ENCODE assay signal across 29 cellular contexts in the genomic region with DNA sequence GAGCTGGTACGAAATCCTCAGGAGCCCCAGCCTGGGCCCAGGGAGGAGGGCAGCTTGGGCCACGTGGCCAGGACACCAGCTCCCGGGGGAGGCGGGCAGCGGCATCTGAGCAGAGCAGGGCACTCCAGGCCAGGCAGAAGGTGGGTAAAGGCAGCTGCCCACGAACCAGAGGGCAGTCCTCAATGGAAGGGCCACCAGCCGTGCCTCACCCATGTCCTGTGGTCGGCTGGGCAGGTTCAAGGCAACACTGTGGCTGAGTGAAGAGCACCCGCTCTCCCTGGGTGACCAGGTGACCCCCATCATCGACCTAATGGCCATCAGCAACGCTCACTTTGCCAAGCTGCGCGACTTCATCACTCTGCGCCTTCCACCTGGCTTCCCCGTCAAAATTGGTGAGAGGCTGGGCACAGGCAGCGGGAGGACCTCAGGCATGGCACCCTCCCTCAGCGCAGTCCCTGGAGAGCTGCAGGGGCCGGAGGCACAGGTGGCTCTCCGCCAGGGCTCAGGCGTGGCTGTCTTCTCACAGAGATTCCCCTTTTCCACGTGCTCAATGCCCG. TPM values are rescaled to one million over a fixed set of nuclear protein-coding genes. Genes with fewer than 3 reads are reported as not detected.
DNase-seq lines count a peak whose midpoint lies in the region; ATAC-seq and TF ChIP-seq lines count a peak whose summit lies in the region.
"Had no signal": no experiment of that assay in that cellular context is flagged by ENCODE, and none has a peak within 500 bp of the region (broad histone marks: within the 10 kb centered on the region; RNA-seq: fewer than 3 reads in every experiment).

No MANE protein-coding gene starts in this region.

- H3K36me3 ChIP-seq in left ventricle myocardium inferior (peaks cover 49% of the 10 kb centered on the region), colonic mucosa (no peaks in the 10 kb centered on the region), neutrophil (peaks cover 62% of the 10 kb centered on the region)

- H3K9ac ChIP-seq in colonic mucosa (ENCODE audit: low read depth in 2 of 2, low read length in 2 of 2), result no peak overlapping the region

- peak in 2 of 3 donors; percentile 15 to 58 for DNase-seq in right cardiac atrium
- no peak for DNase-seq in left ventricle myocardium inferior
- peak; percentile 18 for DNase-seq in colonic mucosa
- DNase-seq in GM03348 (ENCODE audit: low spot score), result no peak
- DNase-seq in activated naive CD4-positive, alpha-beta T cell (lab: John Stamatoyannopoulos, UW), result no peak
- DNase-seq in stimulated activated effector memory CD8-positive, alpha-beta T cell treated with anti-CD3 and anti-CD28 coated beads, Interleukin-12 subunit alpha, Interleukin-12 subunit beta, amount 100 ng/mL, for 72 hours (ENCODE audit: low spot score in 2 of 2), result no peak
- DNase-seq: activated CD4-positive, alpha-beta memory T cell treated with anti-CD3 and anti-CD28 coated beads, Interleukin-2, amount 10 ng/mL, durations not matched to agents 7 days and 5 days; effector memory CD4-positive, alpha-beta T cell; H9; MV-4-11; naive thymus-derived CD4-positive, alpha-beta T cell; NCI-H146; NCI-H226; NCI-H526 treated with DMSO at 0.1 percent for 48 hours; NK-92 treated with Interleukin-12 subunit alpha and Interleukin-12 subunit beta, amount 100 ng/mL, for 24 hours; nucleus accumbens; PC-3; SHP77 treated with DMSO at 0.1 percent for 48 hours; stimulated activated CD4-positive, alpha-beta T cell treated with anti-CD3 and anti-CD28 coated beads, Interleukin-1b, Interleukin-23, amount 100 ng/mL, for 48 hours; stimulated activated naive CD8-positive, alpha-beta T cell treated with anti-CD3 and anti-CD28 coated beads, Interleukin-15, Interleukin-2, amounts not matched to agents 100 U/mL and 50 U/mL, for 24 hours had no signal

- 92% methylated on average over 22 of the region's 22 CpGs for WGBS in right cardiac atrium

- no peak overlapping the region for H3K27ac Mint-ChIP-seq in stimulated activated effector memory CD8-positive, alpha-beta T cell treated with anti-CD3 and anti-CD28 coated beads, Interleukin-12 subunit alpha, Interleukin-12 subunit beta, amount 100 ng/mL, for 72 hours
- H3K27ac Mint-ChIP-seq: activated CD4-positive, alpha-beta memory T cell treated with anti-CD3 and anti-CD28 coated beads, Interleukin-2, amount 10 ng/mL, durations not matched to agents 7 days and 5 days; activated naive CD8-positive, alpha-beta T cell; B cell; H9; mesothelial cell of epicardium had no signal

- ATAC-seq in right cardiac atrium, result no peak
- no peak for ATAC-seq in stimulated activated effector memory CD8-positive, alpha-beta T cell treated with anti-CD3 and anti-CD28 coated beads, Interleukin-12 subunit alpha, Interleukin-12 subunit beta, amount 100 ng/mL, for 72 hours
- ATAC-seq in HG02970 (IDR thresholded peaks at IDR 0.05; ENCODE audit: low FRiP score, unreplicated experiment), result no peak
- ATAC-seq: naive thymus-derived CD4-positive, alpha-beta T cell; PC-3; stimulated activated naive CD8-positive, alpha-beta T cell treated with anti-CD3 and anti-CD28 coated beads, Interleukin-15, Interleukin-2, amounts not matched to agents 100 U/mL and 50 U/mL, for 24 hours had no signal

- TF ChIP-seq CTCF in left ventricle myocardium inferior (IDR thresholded peaks at IDR 0.05; ENCODE audit: borderline replicate concordance) (no peak), colonic mucosa (IDR thresholded peaks at IDR 0.05) (no peak), neutrophil (IDR thresholded peaks at IDR 0.05) (no peak)

- intact Hi-C loops in right cardiac atrium (cut with DNase I) (no loop called here), left ventricle myocardium inferior (cut with micrococcal nuclease) (no loop called here), colonic mucosa (cut with DNase I) (no loop called here)

- H3K4me3 Mint-ChIP-seq in stimulated activated effector memory CD8-positive, alpha-beta T cell treated with anti-CD3 and anti-CD28 coated beads, Interleukin-12 subunit alpha, Interleukin-12 subunit beta, amount 100 ng/mL, for 72 hours, result no peak overlapping the region
- H3K4me3 Mint-ChIP-seq: activated CD4-positive, alpha-beta memory T cell treated with anti-CD3 and anti-CD28 coated beads, Interleukin-2, amount 10 ng/mL, durations not matched to agents 7 days and 5 days; activated naive CD8-positive, alpha-beta T cell; B cell; H9; mesothelial cell of epicardium had no signal

- H3K4me3 ChIP-seq in right cardiac atrium (ENCODE audit: low read length), result no peak overlapping the region
- H3K4me3 ChIP-seq in left ventricle myocardium inferior, result no peak overlapping the region
- no peak overlapping the region for H3K4me3 ChIP-seq in colonic mucosa
- H3K4me3 ChIP-seq in neutrophil (ENCODE audit: low read depth in 1 of 2, low read length in 1 of 2), result no peak overlapping the region
- H3K4me3 ChIP-seq: coronary artery, smooth muscle cell, thoracic aorta, vagina had no signal

- H3K4me1 ChIP-seq in right cardiac atrium (ENCODE audit: control insufficient read depth, insufficient read depth, low read length) (peaks cover 3% of the 10 kb centered on the region), left ventricle myocardium inferior (peaks cover 37% of the 10 kb centered on the region), colonic mucosa (peaks cover 15% of the 10 kb centered on the region), neutrophil (ENCODE audit: control insufficient read depth in 1 of 2, insufficient read depth in 1 of 2, low read depth in 1 of 2, low read length in 1 of 2) (peaks cover 42 to 48% of the 10 kb centered on the region in 2 experiments)

- H3K36me3 Mint-ChIP-seq in stimulated activated effector memory CD8-positive, alpha-beta T cell treated with anti-CD3 and anti-CD28 coated beads, Interleukin-12 subunit alpha, Interleukin-12 subunit beta, amount 100 ng/mL, for 72 hours, result peaks cover 64% of the 10 kb centered on the region

- no peaks in the 10 kb centered on the region for H3K9me3 ChIP-seq in right cardiac atrium (ENCODE audit: control insufficient read depth, low read length)
- peaks cover 4% of the 10 kb centered on the region for H3K9me3 ChIP-seq in left ventricle myocardium inferior (replicated peaks)
- H3K9me3 ChIP-seq in colonic mucosa, result no peaks in the 10 kb centered on the region
- no peaks in the 10 kb centered on the region for H3K9me3 ChIP-seq in neutrophil
- H3K9me3 ChIP-seq: thoracic aorta, vagina had no signal

- H3K27ac ChIP-seq in right cardiac atrium (ENCODE audit: low read length), result no peak overlapping the region
- H3K27ac ChIP-seq in left ventricle myocardium inferior (replicated peaks), result no peak overlapping the region
- no peak overlapping the region for H3K27ac ChIP-seq in colonic mucosa
- peak overlapping the region; percentile 96 for H3K27ac ChIP-seq in neutrophil
- H3K27ac ChIP-seq: coronary artery, thoracic aorta, vagina had no signal

- no peaks in the 10 kb centered on the region for H3K27me3 ChIP-seq in right cardiac atrium (ENCODE audit: control insufficient read depth, insufficient read depth)
- H3K27me3 ChIP-seq in left ventricle myocardium inferior (ENCODE audit: low read depth), result no peaks in the 10 kb centered on the region
- H3K27me3 ChIP-seq in colonic mucosa, result no peaks in the 10 kb centered on the region
- H3K27me3 ChIP-seq in neutrophil, result no peaks in the 10 kb centered on the region
- H3K27me3 ChIP-seq: vagina had no signal

- H3K4me1 Mint-ChIP-seq in stimulated activated effector memory CD8-positive, alpha-beta T cell treated with anti-CD3 and anti-CD28 coated beads, Interleukin-12 subunit alpha, Interleukin-12 subunit beta, amount 100 ng/mL, for 72 hours, result peaks cover 28% of the 10 kb centered on the region

- H3K9me3 Mint-ChIP-seq in stimulated activated effector memory CD8-positive, alpha-beta T cell treated with anti-CD3 and anti-CD28 coated beads, Interleukin-12 subunit alpha, Interleukin-12 subunit beta, amount 100 ng/mL, for 72 hours, result peaks cover 9% of the 10 kb centered on the region

RNA-seq across cellular contexts. Expression of gene SSH3, which starts 2.5 kb away (rescaled TPM):
- 10 to 100 TPM; 23.9 to 25.9 (median 25.1) TPM for total RNA-seq in right cardiac atrium
- 14.9 TPM for polyA plus RNA-seq in right cardiac atrium
- total RNA-seq in left ventricle myocardium inferior, result 14.9 TPM
- total RNA-seq in colonic mucosa, result 10 to 100 TPM; 69.7 to 81.7 TPM

RNA-seq across cellular contexts. Expression of gene ANKRD13D, which starts 11.7 kb away (rescaled TPM):
- 10 to 100 TPM; 20.0 to 25.3 (median 22.8) TPM for total RNA-seq in right cardiac atrium
- polyA plus RNA-seq in right cardiac atrium, result 18.0 TPM
- 11.8 TPM for total RNA-seq in left ventricle myocardium inferior
- total RNA-seq in colonic mucosa, result 10 to 100 TPM; 18.8 to 39.5 TPM

RNA-seq across cellular contexts. Expression of gene GRK2, which starts 34.6 kb away (rescaled TPM):
- total RNA-seq in right cardiac atrium (10 to 100 TPM; 50.4 to 56.5 (median 52.5) TPM), left ventricle myocardium inferior (53.8 TPM), colonic mucosa (100 to 1,000 TPM; 108 to 137 TPM)
- polyA plus RNA-seq in right cardiac atrium, result 56.6 TPM

RNA-seq across cellular contexts. Expression of gene POLD4, which starts 52.5 kb away (rescaled TPM):
- 10 to 100 TPM; 53.8 to 86.6 (median 65.3) TPM for total RNA-seq in right cardiac atrium
- 124 TPM for polyA plus RNA-seq in right cardiac atrium
- 47.0 TPM for total RNA-seq in left ventricle myocardium inferior
- total RNA-seq in colonic mucosa, result 100 to 1,000 TPM; 186 to 203 TPM

Comparison
In these comparisons a context has a peak if more than half of its experiments do, and no peak if none do; other contexts are left out.
1. DNase-seq: peak in right cardiac atrium (2 of 3) and colonic mucosa (single experiment); none in left ventricle myocardium inferior (single experiment), GM03348 (single experiment), activated naive CD4-positive, alpha-beta T cell (0 of 4) and stimulated activated effector memory CD8-positive, alpha-beta T cell treated with anti-CD3 and anti-CD28 coated beads, Interleukin-12 subunit alpha, Interleukin-12 subunit beta, amount 100 ng/mL, for 72 hours (0 of 2).